1 cellular context compared by ENCODE assay signal in the genomic region with DNA sequence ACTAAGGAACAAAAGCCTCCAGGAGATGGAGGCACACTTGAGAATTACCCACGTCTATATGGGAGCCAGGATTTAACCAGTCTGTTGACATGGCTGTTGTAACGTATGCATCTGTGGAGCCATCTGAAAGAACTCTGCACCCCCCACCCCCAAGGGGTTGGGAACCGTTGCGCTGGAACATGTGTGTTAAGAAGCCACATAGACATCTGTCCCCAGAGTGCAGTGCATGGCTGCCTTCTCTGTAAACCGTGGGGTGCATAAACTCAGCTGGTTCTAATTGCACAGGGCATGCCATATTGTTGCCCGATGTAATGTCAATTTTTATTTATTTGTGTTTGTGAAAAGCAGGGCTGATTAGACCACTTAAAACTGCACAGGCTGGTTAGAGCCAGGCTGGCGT.
TF ChIP-seq lines count a peak whose summit lies in the region.

No MANE protein-coding gene starts in this region.

TF ChIP-seq in H1, 55 proteins besides CTCF, POLR2A, EP300 and RAD21 (continued from another document):
- TF ChIP-seq, protein P1, sequence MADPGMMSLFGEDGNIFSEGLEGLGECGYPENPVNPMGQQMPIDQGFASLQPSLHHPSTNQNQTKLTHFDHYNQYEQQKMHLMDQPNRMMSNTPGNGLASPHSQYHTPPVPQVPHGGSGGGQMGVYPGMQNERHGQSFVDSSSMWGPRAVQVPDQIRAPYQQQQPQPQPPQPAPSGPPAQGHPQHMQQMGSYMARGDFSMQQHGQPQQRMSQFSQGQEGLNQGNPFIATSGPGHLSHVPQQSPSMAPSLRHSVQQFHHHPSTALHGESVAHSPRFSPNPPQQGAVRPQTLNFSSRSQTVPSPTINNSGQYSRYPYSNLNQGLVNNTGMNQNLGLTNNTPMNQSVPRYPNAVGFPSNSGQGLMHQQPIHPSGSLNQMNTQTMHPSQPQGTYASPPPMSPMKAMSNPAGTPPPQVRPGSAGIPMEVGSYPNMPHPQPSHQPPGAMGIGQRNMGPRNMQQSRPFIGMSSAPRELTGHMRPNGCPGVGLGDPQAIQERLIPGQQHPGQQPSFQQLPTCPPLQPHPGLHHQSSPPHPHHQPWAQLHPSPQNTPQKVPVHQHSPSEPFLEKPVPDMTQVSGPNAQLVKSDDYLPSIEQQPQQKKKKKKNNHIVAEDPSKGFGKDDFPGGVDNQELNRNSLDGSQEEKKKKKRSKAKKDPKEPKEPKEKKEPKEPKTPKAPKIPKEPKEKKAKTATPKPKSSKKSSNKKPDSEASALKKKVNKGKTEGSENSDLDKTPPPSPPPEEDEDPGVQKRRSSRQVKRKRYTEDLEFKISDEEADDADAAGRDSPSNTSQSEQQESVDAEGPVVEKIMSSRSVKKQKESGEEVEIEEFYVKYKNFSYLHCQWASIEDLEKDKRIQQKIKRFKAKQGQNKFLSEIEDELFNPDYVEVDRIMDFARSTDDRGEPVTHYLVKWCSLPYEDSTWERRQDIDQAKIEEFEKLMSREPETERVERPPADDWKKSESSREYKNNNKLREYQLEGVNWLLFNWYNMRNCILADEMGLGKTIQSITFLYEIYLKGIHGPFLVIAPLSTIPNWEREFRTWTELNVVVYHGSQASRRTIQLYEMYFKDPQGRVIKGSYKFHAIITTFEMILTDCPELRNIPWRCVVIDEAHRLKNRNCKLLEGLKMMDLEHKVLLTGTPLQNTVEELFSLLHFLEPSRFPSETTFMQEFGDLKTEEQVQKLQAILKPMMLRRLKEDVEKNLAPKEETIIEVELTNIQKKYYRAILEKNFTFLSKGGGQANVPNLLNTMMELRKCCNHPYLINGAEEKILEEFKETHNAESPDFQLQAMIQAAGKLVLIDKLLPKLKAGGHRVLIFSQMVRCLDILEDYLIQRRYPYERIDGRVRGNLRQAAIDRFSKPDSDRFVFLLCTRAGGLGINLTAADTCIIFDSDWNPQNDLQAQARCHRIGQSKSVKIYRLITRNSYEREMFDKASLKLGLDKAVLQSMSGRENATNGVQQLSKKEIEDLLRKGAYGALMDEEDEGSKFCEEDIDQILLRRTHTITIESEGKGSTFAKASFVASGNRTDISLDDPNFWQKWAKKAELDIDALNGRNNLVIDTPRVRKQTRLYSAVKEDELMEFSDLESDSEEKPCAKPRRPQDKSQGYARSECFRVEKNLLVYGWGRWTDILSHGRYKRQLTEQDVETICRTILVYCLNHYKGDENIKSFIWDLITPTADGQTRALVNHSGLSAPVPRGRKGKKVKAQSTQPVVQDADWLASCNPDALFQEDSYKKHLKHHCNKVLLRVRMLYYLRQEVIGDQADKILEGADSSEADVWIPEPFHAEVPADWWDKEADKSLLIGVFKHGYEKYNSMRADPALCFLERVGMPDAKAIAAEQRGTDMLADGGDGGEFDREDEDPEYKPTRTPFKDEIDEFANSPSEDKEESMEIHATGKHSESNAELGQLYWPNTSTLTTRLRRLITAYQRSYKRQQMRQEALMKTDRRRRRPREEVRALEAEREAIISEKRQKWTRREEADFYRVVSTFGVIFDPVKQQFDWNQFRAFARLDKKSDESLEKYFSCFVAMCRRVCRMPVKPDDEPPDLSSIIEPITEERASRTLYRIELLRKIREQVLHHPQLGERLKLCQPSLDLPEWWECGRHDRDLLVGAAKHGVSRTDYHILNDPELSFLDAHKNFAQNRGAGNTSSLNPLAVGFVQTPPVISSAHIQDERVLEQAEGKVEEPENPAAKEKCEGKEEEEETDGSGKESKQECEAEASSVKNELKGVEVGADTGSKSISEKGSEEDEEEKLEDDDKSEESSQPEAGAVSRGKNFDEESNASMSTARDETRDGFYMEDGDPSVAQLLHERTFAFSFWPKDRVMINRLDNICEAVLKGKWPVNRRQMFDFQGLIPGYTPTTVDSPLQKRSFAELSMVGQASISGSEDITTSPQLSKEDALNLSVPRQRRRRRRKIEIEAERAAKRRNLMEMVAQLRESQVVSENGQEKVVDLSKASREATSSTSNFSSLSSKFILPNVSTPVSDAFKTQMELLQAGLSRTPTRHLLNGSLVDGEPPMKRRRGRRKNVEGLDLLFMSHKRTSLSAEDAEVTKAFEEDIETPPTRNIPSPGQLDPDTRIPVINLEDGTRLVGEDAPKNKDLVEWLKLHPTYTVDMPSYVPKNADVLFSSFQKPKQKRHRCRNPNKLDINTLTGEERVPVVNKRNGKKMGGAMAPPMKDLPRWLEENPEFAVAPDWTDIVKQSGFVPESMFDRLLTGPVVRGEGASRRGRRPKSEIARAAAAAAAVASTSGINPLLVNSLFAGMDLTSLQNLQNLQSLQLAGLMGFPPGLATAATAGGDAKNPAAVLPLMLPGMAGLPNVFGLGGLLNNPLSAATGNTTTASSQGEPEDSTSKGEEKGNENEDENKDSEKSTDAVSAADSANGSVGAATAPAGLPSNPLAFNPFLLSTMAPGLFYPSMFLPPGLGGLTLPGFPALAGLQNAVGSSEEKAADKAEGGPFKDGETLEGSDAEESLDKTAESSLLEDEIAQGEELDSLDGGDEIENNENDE (IDR thresholded peaks at IDR 0.05; ENCODE audit: insufficient replicate concordance, low read length): no peak
- TF ChIP-seq ZNF274 (IDR thresholded peaks at IDR 0.05; ENCODE audit: borderline replicate concordance, extremely low read depth, low read length): no peak
- no peak for TF ChIP-seq GABPA (IDR thresholded peaks at IDR 0.05; ENCODE audit: borderline replicate concordance, insufficient read depth, low read length)
- TF ChIP-seq SRF (IDR thresholded peaks at IDR 0.05; ENCODE audit: low read depth, low read length): no peak
- TF ChIP-seq JUND (IDR thresholded peaks at IDR 0.05; ENCODE audit: low read length): no peak
- TF ChIP-seq SIX5 (IDR thresholded peaks at IDR 0.05; ENCODE audit: low read depth, low read length): no peak
TF ChIP-seq in H1: peak in this region for 0.
